17 cellular contexts compared by ENCODE assay signal in the genomic region with DNA sequence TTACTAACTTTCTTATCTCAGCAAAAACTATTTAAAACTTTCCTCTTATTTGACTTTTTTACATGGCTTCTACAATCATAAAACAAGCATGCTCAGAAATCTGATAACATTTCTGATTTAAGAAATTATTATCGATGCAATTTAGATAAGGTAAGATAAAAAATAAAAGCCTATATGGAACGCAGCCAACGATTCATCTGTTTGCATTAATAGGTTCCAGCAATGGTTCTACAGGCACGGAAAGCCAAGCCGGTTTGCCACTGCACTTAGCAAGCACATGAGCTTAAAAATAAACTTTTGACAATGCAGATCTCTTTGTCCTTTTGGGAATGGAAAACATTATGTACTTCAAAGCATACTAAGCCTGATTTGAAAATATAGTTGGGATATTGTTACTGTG.
DNase-seq lines count a peak whose midpoint lies in the region; ATAC-seq and TF ChIP-seq lines count a peak whose summit lies in the region.
"Had no signal": no experiment of that assay in that cellular context is flagged by ENCODE, and none has a peak within 500 bp of the region (broad histone marks: within the 10 kb centered on the region; RNA-seq: fewer than 3 reads in every experiment).

No MANE protein-coding gene starts in this region.

- WGBS in urinary bladder, result 17% methylated on average over 5 of the region's 5 CpGs

- peak overlapping the region; percentile 76 for H3K4me3 ChIP-seq in SK-N-MC
- no peak overlapping the region for H3K4me3 ChIP-seq in fibroblast of villous mesenchyme (ENCODE audit: low read depth, low read length)
- peak overlapping the region; percentile 15 for H3K4me3 ChIP-seq in urinary bladder (ENCODE audit: low read depth, low read length)
- H3K4me3 ChIP-seq in left ventricle myocardium inferior, result no peak overlapping the region
- H3K4me3 ChIP-seq: cardiac muscle cell, right lobe of liver, transverse colon had no signal

- H3K9me3 ChIP-seq in SK-N-MC (ENCODE audit: low read depth, low read length) (no peaks in the 10 kb centered on the region), left ventricle myocardium inferior (replicated peaks) (no peaks in the 10 kb centered on the region)
- H3K9me3 ChIP-seq: right lobe of liver, transverse colon had no signal

- intact Hi-C loops in left ventricle myocardium inferior (cut with micrococcal nuclease), result no loop called here

- H3K9ac ChIP-seq in SK-N-MC (ENCODE audit: insufficient read length), result peak overlapping the region; percentile 60

- H3K36me3 ChIP-seq in SK-N-MC (ENCODE audit: insufficient read depth, low read length) (no peaks in the 10 kb centered on the region), urinary bladder (ENCODE audit: insufficient read depth) (no peaks in the 10 kb centered on the region), left ventricle myocardium inferior (no peaks in the 10 kb centered on the region)
- H3K36me3 ChIP-seq: cardiac muscle cell, right lobe of liver, transverse colon had no signal

- H3K4me1 ChIP-seq in urinary bladder (ENCODE audit: insufficient read depth) (no peaks in the 10 kb centered on the region), left ventricle myocardium inferior (no peaks in the 10 kb centered on the region)
- H3K4me1 ChIP-seq: right lobe of liver, transverse colon had no signal

- no peak for ATAC-seq in GM21367 (IDR thresholded peaks at IDR 0.05; ENCODE audit: unreplicated experiment)
- ATAC-seq: HepG2, right lobe of liver, Right ventricle myocardium inferior had no signal

- H3K27me3 ChIP-seq in left ventricle myocardium inferior (ENCODE audit: low read depth), result no peaks in the 10 kb centered on the region
- H3K27me3 ChIP-seq: cardiac muscle cell, right lobe of liver, transverse colon had no signal

- DNase-seq in NCI-H748 (lab: John Stamatoyannopoulos, UW; ENCODE audit: unreplicated experiment) (peak; percentile 31), NCI-H748 treated with DMSO at 0.1 percent for 48 hours (lab: John Stamatoyannopoulos, UW) (no peak), SK-N-MC (ENCODE audit: low read depth, low spot score) (peak; percentile 64), fibroblast of villous mesenchyme (ENCODE audit: low read depth) (peak; percentile 31), DMS153 treated with DMSO at 0.1 percent for 48 hours (lab: John Stamatoyannopoulos, UW; ENCODE audit: unreplicated experiment) (no peak), left ventricle myocardium inferior (no peak)
- DNase-seq: ACHN; activated CD4-positive, alpha-beta T cell treated with anti-CD3 and anti-CD28 coated beads for 1 hour; activated naive CD4-positive, alpha-beta T cell treated with anti-CD3 and anti-CD28 coated beads for 36 hours; endodermal cell; right lobe of liver; transverse colon had no signal

- peak overlapping the region; percentile 96 for H3K27ac ChIP-seq in SK-N-MC
- no peak overlapping the region for H3K27ac ChIP-seq in urinary bladder (ENCODE audit: low read depth)
- no peak overlapping the region for H3K27ac ChIP-seq in left ventricle myocardium inferior (replicated peaks)
- H3K27ac ChIP-seq: cardiac muscle cell, right lobe of liver, transverse colon had no signal

- TF ChIP-seq CTCF in fibroblast of villous mesenchyme (IDR thresholded peaks at IDR 0.05; ENCODE audit: insufficient read depth, low read depth, low read length) (no peak), left ventricle myocardium inferior (IDR thresholded peaks at IDR 0.05; ENCODE audit: borderline replicate concordance) (no peak)

Comparison
In these comparisons a context has a peak if more than half of its experiments do, and no peak if none do; other contexts are left out.
1. DNase-seq: peak in NCI-H748 (single experiment), SK-N-MC (single experiment) and fibroblast of villous mesenchyme (single experiment); none in NCI-H748 treated with DMSO at 0.1 percent for 48 hours (single experiment), DMS153 treated with DMSO at 0.1 percent for 48 hours (single experiment) and left ventricle myocardium inferior (single experiment).
2. H3K4me3 ChIP-seq: peak in SK-N-MC (single experiment) and urinary bladder (single experiment); none in fibroblast of villous mesenchyme (single experiment) and left ventricle myocardium inferior (single experiment).